In the genomic region with DNA sequence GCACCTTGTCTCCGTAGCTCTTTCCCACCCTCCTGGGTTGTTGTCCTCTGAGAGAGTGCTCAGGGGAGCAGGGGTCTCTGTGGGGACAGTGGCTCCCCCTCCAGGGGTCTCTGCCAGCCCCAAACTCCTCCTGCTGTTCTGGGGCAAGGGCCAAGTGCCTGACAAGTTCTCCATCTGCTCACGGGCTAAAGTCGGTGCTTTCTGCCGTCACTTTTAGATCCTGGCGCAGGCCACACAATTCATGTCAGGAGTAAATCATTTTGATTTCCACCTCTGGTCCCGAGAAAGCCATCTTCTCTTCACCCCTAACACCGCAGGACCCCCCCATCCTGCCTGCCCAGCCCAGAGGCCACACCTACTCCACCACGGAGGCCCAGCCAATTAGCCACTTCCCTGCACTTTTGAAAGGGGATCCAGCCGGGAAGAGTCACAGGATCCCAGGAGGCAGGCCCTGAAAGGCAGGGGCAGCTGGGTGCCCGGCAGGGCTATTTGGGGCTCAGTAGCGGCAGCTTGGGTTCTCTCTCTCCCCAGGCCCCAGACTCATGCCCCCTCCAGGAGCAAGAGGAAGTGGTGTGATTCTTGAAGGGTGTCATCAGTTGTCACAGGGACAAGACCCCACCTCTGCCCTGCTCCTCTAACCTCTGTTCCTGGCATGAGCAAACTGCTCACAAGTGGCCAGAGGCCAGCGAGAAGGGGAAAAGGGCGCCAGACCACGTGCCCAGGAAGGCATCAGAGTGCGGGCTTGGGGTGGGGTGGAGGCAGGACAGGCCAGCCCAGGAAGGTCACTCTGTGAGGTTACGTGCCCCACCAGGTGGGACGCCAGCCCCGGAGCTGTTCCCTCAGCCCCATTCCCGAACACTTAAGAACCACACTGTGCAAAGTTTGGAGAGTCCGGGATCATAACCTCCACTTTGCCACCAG, we compare ENCODE assay signal across 8 cellular contexts. TPM values are rescaled to one million over a fixed set of nuclear protein-coding genes. Genes with fewer than 3 reads are reported as not detected.
DNase-seq lines count a peak whose midpoint lies in the region; ATAC-seq, FAIRE-seq and TF ChIP-seq lines count a peak whose summit lies in the region.

No MANE protein-coding gene starts in this region.

- no peaks in the 10 kb centered on the region for H3K27me3 ChIP-seq in BLaER1
- no peaks in the 10 kb centered on the region for H3K27me3 ChIP-seq in HUES64 (ENCODE audit: insufficient read depth, low read length)
- H3K27me3 ChIP-seq in astrocyte (ENCODE audit: insufficient read depth, low read length): no peaks in the 10 kb centered on the region
- no peaks in the 10 kb centered on the region for H3K27me3 ChIP-seq in aorta (ENCODE audit: control insufficient read depth in 1 of 2, insufficient read depth in 2 of 2, low read length in 1 of 2)

- H3K4me1 ChIP-seq in BLaER1: peaks cover 51% of the 10 kb centered on the region
- peaks cover 6% of the 10 kb centered on the region; the same call in 1 of the 2 replicates for H3K4me1 ChIP-seq in HUES64 (ENCODE audit: insufficient read depth, low read length)
- no peaks in the 10 kb centered on the region for H3K4me1 ChIP-seq in astrocyte (ENCODE audit: insufficient read depth, low read length)
- H3K4me1 ChIP-seq in aorta (ENCODE audit: control insufficient read depth in 1 of 2, insufficient read depth in 2 of 2, low read length in 2 of 2): no peaks in the 10 kb centered on the region

- no peaks in the 10 kb centered on the region for H3K9me3 Mint-ChIP-seq in astrocyte (ENCODE audit: unreplicated experiment)

- H3K4me2 ChIP-seq in BLaER1 (peak overlapping the region; percentile 99), astrocyte (ENCODE audit: low read length) (peak overlapping the region; percentile 83)

- H3K4me3 ChIP-seq in BLaER1: peak overlapping the region; percentile 87
- H3K4me3 ChIP-seq in HUES64 (ENCODE audit: low read length): peak overlapping the region; percentile 20
- peak overlapping the region; percentile 67 for H3K4me3 ChIP-seq in astrocyte (ENCODE audit: insufficient read depth, low read depth, low read length)
- H3K4me3 ChIP-seq in lower leg skin (ENCODE audit: low read depth, poor library complexity, severe bottlenecking): peak overlapping the region; percentile 61
- H3K4me3 ChIP-seq in aorta (ENCODE audit: low read length in 2 of 2): no peak overlapping the region

- no peak overlapping the region for H3K27ac Mint-ChIP-seq in astrocyte (ENCODE audit: unreplicated experiment)

- 65% methylated on average over 20 of the region's 20 CpGs for WGBS in HUES64
- WGBS in lower leg skin, 2 donors: 40 to 41% methylated on average over 20 of the region's 20 CpGs
- WGBS in aorta, 2 donors: 42% methylated on average over 20 of the region's 20 CpGs

- DNase-seq in astrocyte (ENCODE audit: low read depth): no peak
- DNase-seq in lower leg skin (ENCODE audit: low spot score in 2 of 2): no peak
- DNase-seq in aorta: no peak

- no peak for TF ChIP-seq POLR2A in lower leg skin (IDR thresholded peaks at IDR 0.05)

- H3K4me3 Mint-ChIP-seq in astrocyte (ENCODE audit: unreplicated experiment): peak overlapping the region; percentile 69

- H3K4me1 Mint-ChIP-seq in astrocyte (ENCODE audit: low read depth, unreplicated experiment): no peaks in the 10 kb centered on the region

- peaks cover 15% of the 10 kb centered on the region for H3K27me3 Mint-ChIP-seq in astrocyte (ENCODE audit: low read depth, unreplicated experiment)

- FAIRE-seq in astrocyte (lab: Jason Lieb, UNC): no peak

- no peak for TF ChIP-seq CTCF in astrocyte (IDR thresholded peaks at IDR 0.05; ENCODE audit: insufficient read depth, low read depth, low read length)
- TF ChIP-seq CTCF in lower leg skin (IDR thresholded peaks at IDR 0.05): no peak

- no peaks in the 10 kb centered on the region for H3K79me2 ChIP-seq in astrocyte (ENCODE audit: insufficient read depth, low read length)

- peak overlapping the region; percentile 92 for H3K27ac ChIP-seq in BLaER1
- no peak overlapping the region for H3K27ac ChIP-seq in HUES64 (ENCODE audit: low read depth, low read length)
- H3K27ac ChIP-seq in astrocyte (ENCODE audit: low read depth, low read length): no peak overlapping the region
- no peak overlapping the region for H3K27ac ChIP-seq in aorta (ENCODE audit: low read depth in 1 of 2, low read length in 2 of 2)

- no peaks in the 10 kb centered on the region for H3K36me3 Mint-ChIP-seq in astrocyte (ENCODE audit: low read depth, unreplicated experiment)

- ATAC-seq in aorta (ENCODE audit: low FRiP score): peak; percentile 34
- no peak for ATAC-seq in HG03571 (IDR thresholded peaks at IDR 0.05; ENCODE audit: unreplicated experiment)
- no peak for ATAC-seq in GM19455 (IDR thresholded peaks at IDR 0.05; ENCODE audit: unreplicated experiment)
- ATAC-seq in GM21528 (IDR thresholded peaks at IDR 0.05; ENCODE audit: low FRiP score, unreplicated experiment): no peak

- H3K9me3 ChIP-seq in BLaER1 (no peaks in the 10 kb centered on the region), HUES64 (ENCODE audit: insufficient read depth, low read depth, low read length) (no peaks in the 10 kb centered on the region), astrocyte (ENCODE audit: insufficient read depth, low read depth, low read length) (no peaks in the 10 kb centered on the region), aorta (ENCODE audit: control insufficient read depth, low read length) (no peaks in the 10 kb centered on the region)

- H2AFZ ChIP-seq in astrocyte (ENCODE audit: low read depth, low read length): peak overlapping the region; percentile 92

- peaks cover 35% of the 10 kb centered on the region for H4K20me1 ChIP-seq in BLaER1
- H4K20me1 ChIP-seq in astrocyte (ENCODE audit: insufficient read depth, low read length): no peaks in the 10 kb centered on the region

- peaks cover 14% of the 10 kb centered on the region for H3K36me3 ChIP-seq in BLaER1
- peaks cover 4% of the 10 kb centered on the region; the same call in 1 of the 2 replicates for H3K36me3 ChIP-seq in HUES64 (ENCODE audit: insufficient read depth, low read length)
- no peaks in the 10 kb centered on the region for H3K36me3 ChIP-seq in astrocyte (ENCODE audit: insufficient read depth, low read length)
- H3K36me3 ChIP-seq in aorta (ENCODE audit: control insufficient read depth in 1 of 2, insufficient read depth in 2 of 2, low read length in 1 of 2): no peaks in the 10 kb centered on the region

- intact Hi-C loops in lower leg skin (cut with DNase I; ENCODE audit: low total_unique reads): no loop called here
- intact Hi-C loops in aorta (cut with DNase I): no loop called here

- H3K9ac ChIP-seq in BLaER1 (peak overlapping the region; percentile 91), HUES64 (ENCODE audit: low read depth, low read length) (no peak overlapping the region), astrocyte (ENCODE audit: low read length) (no peak overlapping the region)

RNA-seq across cellular contexts. Expression of a gene that starts 1.3 kb away (rescaled TPM):
- polyA plus RNA-seq in HUES64 (2013, experiment 1 of 2): 5.2 TPM
- 16.1 TPM for polyA plus RNA-seq in HUES64 (2013, experiment 2 of 2)
- total RNA-seq in astrocyte (3.4 and 5.1 TPM in 2 replicates), lower leg skin (10 to 100 TPM; 44.8 to 74.8 (median 55.6) TPM), aorta (10 to 100 TPM; 12.7 to 19.0 TPM)
- 100 to 1,000 TPM; 111 to 125 TPM for polyA plus RNA-seq in aorta

RNA-seq across cellular contexts. Expression of a gene that starts 21.3 kb away (rescaled TPM):
- polyA plus RNA-seq in HUES64 (2013, experiment 1 of 2): 262 TPM
- polyA plus RNA-seq in HUES64 (2013, experiment 2 of 2): 239 TPM
- total RNA-seq in astrocyte (179 and 200 TPM in 2 replicates), lower leg skin (10 to 100 TPM; 67.5 to 86.0 (median 78.3) TPM), aorta (100 to 1,000 TPM in 1 of 2 donors, 10 to 100 TPM in 1; 67.9 to 111 TPM)
- 10 to 100 TPM; 31.0 to 40.4 TPM for polyA plus RNA-seq in aorta

RNA-seq across cellular contexts. Expression of a gene that starts 41.9 kb away (rescaled TPM):
- polyA plus RNA-seq in HUES64 (2013, experiment 1 of 2): 0.90 TPM
- 0.63 TPM for polyA plus RNA-seq in HUES64 (2013, experiment 2 of 2)
- total RNA-seq in astrocyte: 1.3 and 1.6 TPM in 2 replicates
- total RNA-seq in lower leg skin: 10 to 100 TPM in 2 of 4 donors, 1 to 10 TPM in 2; 5.1 to 10.5 (median 8.9) TPM
- 10 to 100 TPM; 35.6 to 42.6 TPM for total RNA-seq in aorta
- polyA plus RNA-seq in aorta: 10 to 100 TPM; 22.2 to 38.1 TPM

Comparison
In these comparisons a context has a peak if more than half of its experiments do, and no peak if none do; other contexts are left out.
1. H3K4me3 ChIP-seq: peak in BLaER1 (single experiment), HUES64 (single experiment), astrocyte (single experiment) and lower leg skin (single experiment); none in aorta (0 of 2).